In genomic region chr10:28878236-28878970, GRCh38 we compare ENCODE assay signal across 1 cellular context.
TF ChIP-seq lines count a peak whose summit lies in the region.

No MANE protein-coding gene starts in this region.

TF ChIP-seq in K562, 482 proteins besides CTCF, POLR2A, EP300 and RAD21 (continued from another document and continues in another):
- TF ChIP-seq THRB (CRISPR knock-in tag; conservative IDR thresholded peaks at IDR 0.05) (no peak), SNAPC5 (CRISPR knock-in tag; IDR thresholded peaks at IDR 0.05) (no peak), HMG20B (CRISPR knock-in tag; IDR thresholded peaks at IDR 0.05) (no peak), ZNF232 (CRISPR knock-in tag; IDR thresholded peaks at IDR 0.05) (no peak), L3MBTL2 (IDR thresholded peaks at IDR 0.05) (peak; percentile 87), NKRF (IDR thresholded peaks at IDR 0.05; ENCODE audit: borderline replicate concordance) (no peak), DIDO1 (tag; IDR thresholded peaks at IDR 0.05; ENCODE audit: low read depth) (no peak), MXD1 (CRISPR knock-in tag; IDR thresholded peaks at IDR 0.05; ENCODE audit: borderline replicate concordance, poor library complexity, severe bottlenecking) (no peak), CEBPG (CRISPR knock-in tag; IDR thresholded peaks at IDR 0.05) (no peak), CEBPG (tag; conservative IDR thresholded peaks at IDR 0.05 in 1 of 2, IDR thresholded peaks at IDR 0.05 in 1 of 2) (peak; percentile 36 to 52; a peak in 3 of 4 replicates), SMAD1 (IDR thresholded peaks at IDR 0.05; ENCODE audit: low read depth, low read length, partially characterized antibody) (no peak), ATF7 (IDR thresholded peaks at IDR 0.05) (peak; percentile 43; the same call in 1 of the 2 replicates), MTA3 (IDR thresholded peaks at IDR 0.05; ENCODE audit: borderline replicate concordance) (no peak), RFX5 (IDR thresholded peaks at IDR 0.05; ENCODE audit: low read depth, low read length) (no peak), MTA1 (IDR thresholded peaks at IDR 0.05; ENCODE audit: borderline replicate concordance) (no peak), HOXB6 (CRISPR knock-in tag; IDR thresholded peaks at IDR 0.05; ENCODE audit: borderline replicate concordance) (no peak), ZNF146 (CRISPR knock-in tag; IDR thresholded peaks at IDR 0.05; ENCODE audit: unreplicated experiment) (no peak), DDX20 (tag; IDR thresholded peaks at IDR 0.05; ENCODE audit: low read depth) (no peak), KLF10 (CRISPR knock-in tag; IDR thresholded peaks at IDR 0.05) (no peak), SP1 (CRISPR knock-in tag; IDR thresholded peaks at IDR 0.05) (no peak), ZNF76 (CRISPR knock-in tag; IDR thresholded peaks at IDR 0.05; ENCODE audit: borderline replicate concordance) (no peak), MAZ (CRISPR knock-in tag; conservative IDR thresholded peaks at IDR 0.05 in 1 of 2, IDR thresholded peaks at IDR 0.05 in 1 of 2) (peak in 1 of 2 experiments; percentile 57; a peak in 2 of 4 replicates), HSF4 (CRISPR knock-in tag; IDR thresholded peaks at IDR 0.05; ENCODE audit: borderline replicate concordance) (no peak), ZNF140 (CRISPR knock-in tag; IDR thresholded peaks at IDR 0.05) (no peak), MXI1 (IDR thresholded peaks at IDR 0.05; ENCODE audit: low read depth, low read length) (no peak), POLR2H (tag; IDR thresholded peaks at IDR 0.05; ENCODE audit: low read depth) (no peak), ZNF583 (CRISPR knock-in tag; IDR thresholded peaks at IDR 0.05) (no peak), MCM2 (IDR thresholded peaks at IDR 0.05; ENCODE audit: low read depth) (no peak), PCBP1 (IDR thresholded peaks at IDR 0.05; ENCODE audit: low read depth, low read length, poor library complexity, severe bottlenecking) (no peak), SMARCB1 (IDR thresholded peaks at IDR 0.05; ENCODE audit: insufficient read length, low read depth) (no peak), ZNF79 (CRISPR knock-in tag; IDR thresholded peaks at IDR 0.05; ENCODE audit: low read depth) (no peak), HDGF (IDR thresholded peaks at IDR 0.05) (peak; percentile 76; the same call in 1 of the 2 replicates), POLR2G (IDR thresholded peaks at IDR 0.05; ENCODE audit: low read depth, low read length) (no peak), SAP30 (IDR thresholded peaks at IDR 0.05; ENCODE audit: borderline replicate concordance, insufficient read depth, low read depth, low read length, poor library complexity, severe bottlenecking) (no peak), SRF (CRISPR knock-in tag; IDR thresholded peaks at IDR 0.05) (no peak), HNRNPH1 (optimal IDR thresholded peaks at IDR 0.05; ENCODE audit: low read depth, low read length) (no peak), KDM2B (CRISPR knock-in tag; IDR thresholded peaks at IDR 0.05) (no peak), ASH1L (IDR thresholded peaks at IDR 0.05; ENCODE audit: borderline replicate concordance, low read depth, partially characterized antibody) (no peak), HLTF (IDR thresholded peaks at IDR 0.05) (no peak), MITF (IDR thresholded peaks at IDR 0.05) (no peak), ARID4B (CRISPR knock-in tag; IDR thresholded peaks at IDR 0.05) (no peak), TGIF2 (CRISPR knock-in tag; IDR thresholded peaks at IDR 0.05) (no peak), ETV1 (tag; conservative IDR thresholded peaks at IDR 0.05; ENCODE audit: low read depth) (no peak), RFX1 (IDR thresholded peaks at IDR 0.05) (no peak), ARHGAP35 (IDR thresholded peaks at IDR 0.05; ENCODE audit: partially characterized antibody) (no peak), MCM5 (IDR thresholded peaks at IDR 0.05; ENCODE audit: low read depth) (no peak), SMARCC2 (IDR thresholded peaks at IDR 0.05; ENCODE audit: low read depth) (no peak), HNRNPLL (IDR thresholded peaks at IDR 0.05; ENCODE audit: low read depth, low read length, poor library complexity, severe bottlenecking) (no peak), ZFP91 (CRISPR knock-in tag; IDR thresholded peaks at IDR 0.05) (no peak), ZNF174 (CRISPR knock-in tag; IDR thresholded peaks at IDR 0.05) (no peak), ZFP30 (CRISPR knock-in tag; IDR thresholded peaks at IDR 0.05; ENCODE audit: borderline replicate concordance) (no peak), HDAC8 (tag; IDR thresholded peaks at IDR 0.05) (no peak), ILK (tag; IDR thresholded peaks at IDR 0.05; ENCODE audit: borderline replicate concordance, low read depth) (no peak), ZKSCAN8 (CRISPR knock-in tag; IDR thresholded peaks at IDR 0.05) (no peak), E2F8 (IDR thresholded peaks at IDR 0.05; ENCODE audit: low read depth, partially characterized antibody) (no peak), FOXP1 (CRISPR knock-in tag; IDR thresholded peaks at IDR 0.05) (no peak), SIN3A (IDR thresholded peaks at IDR 0.05; ENCODE audit: borderline replicate concordance in 2 of 2, control insufficient read depth in 1 of 2, low read depth in 2 of 2, low read length in 2 of 2) (no peak), ZNF655 (CRISPR knock-in tag; IDR thresholded peaks at IDR 0.05) (no peak)
